In the genomic region with DNA sequence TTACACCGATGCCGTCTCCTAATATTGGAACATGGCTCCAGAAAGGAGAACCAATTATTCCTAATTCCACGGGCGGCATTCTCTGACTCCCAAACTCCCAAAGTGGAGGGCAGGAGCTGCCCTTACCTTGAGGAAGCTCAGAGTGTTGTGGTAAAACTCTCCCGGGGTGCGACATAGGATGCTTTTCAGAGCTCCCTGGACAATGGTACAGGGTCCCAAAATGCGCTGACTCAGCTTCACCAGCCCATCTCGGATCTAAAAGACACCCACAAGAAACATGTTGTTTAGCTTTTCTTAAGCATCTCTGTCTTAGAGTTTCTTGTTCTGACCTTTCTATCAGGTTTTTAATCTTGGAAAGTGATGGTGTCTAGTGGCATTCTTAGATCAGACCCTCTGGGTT, we compare ENCODE assay signal across 3 cellular contexts.
A peak's percentile ranks its signal among the peaks of the same experiment; 100 is the strongest.
TF ChIP-seq lines count a peak whose summit lies in the region.

No MANE protein-coding gene starts in this region.

TF ChIP-seq in A549, 52 proteins besides CTCF, POLR2A, EP300 and RAD21:
- TF ChIP-seq CEBPB (IDR thresholded peaks at IDR 0.05): no peak
- peak; percentile 94 for TF ChIP-seq MAFK (IDR thresholded peaks at IDR 0.05; ENCODE audit: partially characterized antibody)

TF ChIP-seq in K562, 482 proteins besides CTCF, POLR2A, EP300 and RAD21 (continues in another document):
- TF ChIP-seq, protein P1, sequence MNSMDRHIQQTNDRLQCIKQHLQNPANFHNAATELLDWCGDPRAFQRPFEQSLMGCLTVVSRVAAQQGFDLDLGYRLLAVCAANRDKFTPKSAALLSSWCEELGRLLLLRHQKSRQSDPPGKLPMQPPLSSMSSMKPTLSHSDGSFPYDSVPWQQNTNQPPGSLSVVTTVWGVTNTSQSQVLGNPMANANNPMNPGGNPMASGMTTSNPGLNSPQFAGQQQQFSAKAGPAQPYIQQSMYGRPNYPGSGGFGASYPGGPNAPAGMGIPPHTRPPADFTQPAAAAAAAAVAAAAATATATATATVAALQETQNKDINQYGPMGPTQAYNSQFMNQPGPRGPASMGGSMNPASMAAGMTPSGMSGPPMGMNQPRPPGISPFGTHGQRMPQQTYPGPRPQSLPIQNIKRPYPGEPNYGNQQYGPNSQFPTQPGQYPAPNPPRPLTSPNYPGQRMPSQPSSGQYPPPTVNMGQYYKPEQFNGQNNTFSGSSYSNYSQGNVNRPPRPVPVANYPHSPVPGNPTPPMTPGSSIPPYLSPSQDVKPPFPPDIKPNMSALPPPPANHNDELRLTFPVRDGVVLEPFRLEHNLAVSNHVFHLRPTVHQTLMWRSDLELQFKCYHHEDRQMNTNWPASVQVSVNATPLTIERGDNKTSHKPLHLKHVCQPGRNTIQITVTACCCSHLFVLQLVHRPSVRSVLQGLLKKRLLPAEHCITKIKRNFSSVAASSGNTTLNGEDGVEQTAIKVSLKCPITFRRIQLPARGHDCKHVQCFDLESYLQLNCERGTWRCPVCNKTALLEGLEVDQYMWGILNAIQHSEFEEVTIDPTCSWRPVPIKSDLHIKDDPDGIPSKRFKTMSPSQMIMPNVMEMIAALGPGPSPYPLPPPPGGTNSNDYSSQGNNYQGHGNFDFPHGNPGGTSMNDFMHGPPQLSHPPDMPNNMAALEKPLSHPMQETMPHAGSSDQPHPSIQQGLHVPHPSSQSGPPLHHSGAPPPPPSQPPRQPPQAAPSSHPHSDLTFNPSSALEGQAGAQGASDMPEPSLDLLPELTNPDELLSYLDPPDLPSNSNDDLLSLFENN (IDR thresholded peaks at IDR 0.05; ENCODE audit: low read depth in 2 of 2, low read length in 2 of 2): no peak
- peak; percentile 74 for TF ChIP-seq MAFF (IDR thresholded peaks at IDR 0.05; ENCODE audit: low read length)
- TF ChIP-seq ZNF316 (IDR thresholded peaks at IDR 0.05): peak; percentile 89
- TF ChIP-seq, protein P2, sequence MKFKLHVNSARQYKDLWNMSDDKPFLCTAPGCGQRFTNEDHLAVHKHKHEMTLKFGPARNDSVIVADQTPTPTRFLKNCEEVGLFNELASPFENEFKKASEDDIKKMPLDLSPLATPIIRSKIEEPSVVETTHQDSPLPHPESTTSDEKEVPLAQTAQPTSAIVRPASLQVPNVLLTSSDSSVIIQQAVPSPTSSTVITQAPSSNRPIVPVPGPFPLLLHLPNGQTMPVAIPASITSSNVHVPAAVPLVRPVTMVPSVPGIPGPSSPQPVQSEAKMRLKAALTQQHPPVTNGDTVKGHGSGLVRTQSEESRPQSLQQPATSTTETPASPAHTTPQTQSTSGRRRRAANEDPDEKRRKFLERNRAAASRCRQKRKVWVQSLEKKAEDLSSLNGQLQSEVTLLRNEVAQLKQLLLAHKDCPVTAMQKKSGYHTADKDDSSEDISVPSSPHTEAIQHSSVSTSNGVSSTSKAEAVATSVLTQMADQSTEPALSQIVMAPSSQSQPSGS (CRISPR knock-in tag; IDR thresholded peaks at IDR 0.05): no peak
- TF ChIP-seq, protein P3, sequence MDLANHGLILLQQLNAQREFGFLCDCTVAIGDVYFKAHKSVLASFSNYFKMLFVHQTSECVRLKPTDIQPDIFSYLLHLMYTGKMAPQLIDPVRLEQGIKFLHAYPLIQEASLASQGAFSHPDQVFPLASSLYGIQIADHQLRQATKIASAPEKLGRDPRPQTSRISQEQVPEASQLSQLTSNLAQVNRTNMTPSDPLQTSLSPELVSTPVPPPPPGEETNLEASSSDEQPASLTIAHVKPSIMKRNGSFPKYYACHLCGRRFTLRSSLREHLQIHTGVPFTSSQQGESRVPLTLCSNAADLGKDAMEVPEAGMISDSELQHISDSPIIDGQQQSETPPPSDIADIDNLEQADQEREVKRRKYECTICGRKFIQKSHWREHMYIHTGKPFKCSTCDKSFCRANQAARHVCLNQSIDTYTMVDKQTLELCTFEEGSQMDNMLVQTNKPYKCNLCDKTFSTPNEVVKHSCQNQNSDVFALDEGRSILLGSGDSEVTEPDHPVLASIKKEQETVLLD (IDR thresholded peaks at IDR 0.05): no peak
- TF ChIP-seq MAFK (IDR thresholded peaks at IDR 0.05; ENCODE audit: low read length): peak; percentile 77
- TF ChIP-seq MAFG (tag; conservative IDR thresholded peaks at IDR 0.05): peak; percentile 80
- no peak for TF ChIP-seq ATF7 (IDR thresholded peaks at IDR 0.05)
- peak; percentile 87 for TF ChIP-seq C11orf30 (IDR thresholded peaks at IDR 0.05; ENCODE audit: low read depth)
- TF ChIP-seq, protein P4, sequence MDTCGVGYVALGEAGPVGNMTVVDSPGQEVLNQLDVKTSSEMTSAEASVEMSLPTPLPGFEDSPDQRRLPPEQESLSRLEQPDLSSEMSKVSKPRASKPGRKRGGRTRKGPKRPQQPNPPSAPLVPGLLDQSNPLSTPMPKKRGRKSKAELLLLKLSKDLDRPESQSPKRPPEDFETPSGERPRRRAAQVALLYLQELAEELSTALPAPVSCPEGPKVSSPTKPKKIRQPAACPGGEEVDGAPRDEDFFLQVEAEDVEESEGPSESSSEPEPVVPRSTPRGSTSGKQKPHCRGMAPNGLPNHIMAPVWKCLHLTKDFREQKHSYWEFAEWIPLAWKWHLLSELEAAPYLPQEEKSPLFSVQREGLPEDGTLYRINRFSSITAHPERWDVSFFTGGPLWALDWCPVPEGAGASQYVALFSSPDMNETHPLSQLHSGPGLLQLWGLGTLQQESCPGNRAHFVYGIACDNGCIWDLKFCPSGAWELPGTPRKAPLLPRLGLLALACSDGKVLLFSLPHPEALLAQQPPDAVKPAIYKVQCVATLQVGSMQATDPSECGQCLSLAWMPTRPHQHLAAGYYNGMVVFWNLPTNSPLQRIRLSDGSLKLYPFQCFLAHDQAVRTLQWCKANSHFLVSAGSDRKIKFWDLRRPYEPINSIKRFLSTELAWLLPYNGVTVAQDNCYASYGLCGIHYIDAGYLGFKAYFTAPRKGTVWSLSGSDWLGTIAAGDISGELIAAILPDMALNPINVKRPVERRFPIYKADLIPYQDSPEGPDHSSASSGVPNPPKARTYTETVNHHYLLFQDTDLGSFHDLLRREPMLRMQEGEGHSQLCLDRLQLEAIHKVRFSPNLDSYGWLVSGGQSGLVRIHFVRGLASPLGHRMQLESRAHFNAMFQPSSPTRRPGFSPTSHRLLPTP (IDR thresholded peaks at IDR 0.05; ENCODE audit: borderline replicate concordance, extremely low read depth, insufficient read length): no peak
- TF ChIP-seq HDAC1 (IDR thresholded peaks at IDR 0.05): no peak
- no peak for TF ChIP-seq CREBBP (IDR thresholded peaks at IDR 0.05; ENCODE audit: low read depth, low read length)

TF ChIP-seq in HepG2, 621 proteins besides CTCF, POLR2A, EP300 and RAD21 (continues in another document):
- TF ChIP-seq ZNF777 (CRISPR knock-in tag; IDR thresholded peaks at IDR 0.05) (no peak), TFDP2 (CRISPR knock-in tag; IDR thresholded peaks at IDR 0.05) (no peak), PLRG1 (conservative IDR thresholded peaks at IDR 0.05) (no peak), ETV6 (CRISPR knock-in tag; conservative IDR thresholded peaks at IDR 0.05) (no peak), MAFF (IDR thresholded peaks at IDR 0.05; ENCODE audit: low read depth, low read length) (peak; percentile 97), BCLAF1 (IDR thresholded peaks at IDR 0.05) (no peak), ZNF615 (CRISPR knock-in tag; IDR thresholded peaks at IDR 0.05; ENCODE audit: borderline replicate concordance) (no peak), ZNF431 (CRISPR knock-in tag; IDR thresholded peaks at IDR 0.05; ENCODE audit: borderline replicate concordance, low read depth) (no peak), ISL2 (CRISPR knock-in tag; IDR thresholded peaks at IDR 0.05) (no peak), ZNF660 (CRISPR knock-in tag; IDR thresholded peaks at IDR 0.05; ENCODE audit: borderline replicate concordance, low read depth) (no peak), MAFK (conservative IDR thresholded peaks at IDR 0.05 in 1 of 2, IDR thresholded peaks at IDR 0.05 in 1 of 2; ENCODE audit: low read length in 2 of 2) (peak; percentile 98 to 99), RFX5 (IDR thresholded peaks at IDR 0.05; ENCODE audit: low read depth, low read length) (peak; percentile 31; the same call in 1 of the 2 replicates)
- TF ChIP-seq, protein P5, sequence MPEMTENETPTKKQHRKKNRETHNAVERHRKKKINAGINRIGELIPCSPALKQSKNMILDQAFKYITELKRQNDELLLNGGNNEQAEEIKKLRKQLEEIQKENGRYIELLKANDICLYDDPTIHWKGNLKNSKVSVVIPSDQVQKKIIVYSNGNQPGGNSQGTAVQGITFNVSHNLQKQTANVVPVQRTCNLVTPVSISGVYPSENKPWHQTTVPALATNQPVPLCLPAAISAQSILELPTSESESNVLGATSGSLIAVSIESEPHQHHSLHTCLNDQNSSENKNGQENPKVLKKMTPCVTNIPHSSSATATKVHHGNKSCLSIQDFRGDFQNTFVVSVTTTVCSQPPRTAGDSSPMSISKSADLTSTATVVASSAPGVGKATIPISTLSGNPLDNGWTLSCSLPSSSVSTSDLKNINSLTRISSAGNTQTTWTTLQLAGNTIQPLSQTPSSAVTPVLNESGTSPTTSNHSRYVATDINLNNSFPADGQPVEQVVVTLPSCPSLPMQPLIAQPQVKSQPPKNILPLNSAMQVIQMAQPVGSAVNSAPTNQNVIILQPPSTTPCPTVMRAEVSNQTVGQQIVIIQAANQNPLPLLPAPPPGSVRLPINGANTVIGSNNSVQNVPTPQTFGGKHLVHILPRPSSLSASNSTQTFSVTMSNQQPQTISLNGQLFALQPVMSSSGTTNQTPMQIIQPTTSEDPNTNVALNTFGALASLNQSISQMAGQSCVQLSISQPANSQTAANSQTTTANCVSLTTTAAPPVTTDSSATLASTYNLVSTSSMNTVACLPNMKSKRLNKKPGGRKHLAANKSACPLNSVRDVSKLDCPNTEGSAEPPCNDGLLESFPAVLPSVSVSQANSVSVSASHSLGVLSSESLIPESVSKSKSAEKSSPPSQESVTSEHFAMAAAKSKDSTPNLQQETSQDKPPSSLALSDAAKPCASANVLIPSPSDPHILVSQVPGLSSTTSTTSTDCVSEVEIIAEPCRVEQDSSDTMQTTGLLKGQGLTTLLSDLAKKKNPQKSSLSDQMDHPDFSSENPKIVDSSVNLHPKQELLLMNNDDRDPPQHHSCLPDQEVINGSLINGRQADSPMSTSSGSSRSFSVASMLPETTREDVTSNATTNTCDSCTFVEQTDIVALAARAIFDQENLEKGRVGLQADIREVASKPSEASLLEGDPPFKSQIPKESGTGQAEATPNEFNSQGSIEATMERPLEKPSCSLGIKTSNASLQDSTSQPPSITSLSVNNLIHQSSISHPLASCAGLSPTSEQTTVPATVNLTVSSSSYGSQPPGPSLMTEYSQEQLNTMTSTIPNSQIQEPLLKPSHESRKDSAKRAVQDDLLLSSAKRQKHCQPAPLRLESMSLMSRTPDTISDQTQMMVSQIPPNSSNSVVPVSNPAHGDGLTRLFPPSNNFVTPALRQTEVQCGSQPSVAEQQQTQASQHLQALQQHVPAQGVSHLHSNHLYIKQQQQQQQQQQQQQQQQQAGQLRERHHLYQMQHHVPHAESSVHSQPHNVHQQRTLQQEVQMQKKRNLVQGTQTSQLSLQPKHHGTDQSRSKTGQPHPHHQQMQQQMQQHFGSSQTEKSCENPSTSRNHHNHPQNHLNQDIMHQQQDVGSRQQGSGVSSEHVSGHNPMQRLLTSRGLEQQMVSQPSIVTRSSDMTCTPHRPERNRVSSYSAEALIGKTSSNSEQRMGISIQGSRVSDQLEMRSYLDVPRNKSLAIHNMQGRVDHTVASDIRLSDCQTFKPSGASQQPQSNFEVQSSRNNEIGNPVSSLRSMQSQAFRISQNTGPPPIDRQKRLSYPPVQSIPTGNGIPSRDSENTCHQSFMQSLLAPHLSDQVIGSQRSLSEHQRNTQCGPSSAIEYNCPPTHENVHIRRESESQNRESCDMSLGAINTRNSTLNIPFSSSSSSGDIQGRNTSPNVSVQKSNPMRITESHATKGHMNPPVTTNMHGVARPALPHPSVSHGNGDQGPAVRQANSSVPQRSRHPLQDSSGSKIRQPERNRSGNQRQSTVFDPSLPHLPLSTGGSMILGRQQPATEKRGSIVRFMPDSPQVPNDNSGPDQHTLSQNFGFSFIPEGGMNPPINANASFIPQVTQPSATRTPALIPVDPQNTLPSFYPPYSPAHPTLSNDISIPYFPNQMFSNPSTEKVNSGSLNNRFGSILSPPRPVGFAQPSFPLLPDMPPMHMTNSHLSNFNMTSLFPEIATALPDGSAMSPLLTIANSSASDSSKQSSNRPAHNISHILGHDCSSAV (CRISPR knock-in tag; IDR thresholded peaks at IDR 0.05; ENCODE audit: borderline replicate concordance): no peak
- TF ChIP-seq, protein P6, sequence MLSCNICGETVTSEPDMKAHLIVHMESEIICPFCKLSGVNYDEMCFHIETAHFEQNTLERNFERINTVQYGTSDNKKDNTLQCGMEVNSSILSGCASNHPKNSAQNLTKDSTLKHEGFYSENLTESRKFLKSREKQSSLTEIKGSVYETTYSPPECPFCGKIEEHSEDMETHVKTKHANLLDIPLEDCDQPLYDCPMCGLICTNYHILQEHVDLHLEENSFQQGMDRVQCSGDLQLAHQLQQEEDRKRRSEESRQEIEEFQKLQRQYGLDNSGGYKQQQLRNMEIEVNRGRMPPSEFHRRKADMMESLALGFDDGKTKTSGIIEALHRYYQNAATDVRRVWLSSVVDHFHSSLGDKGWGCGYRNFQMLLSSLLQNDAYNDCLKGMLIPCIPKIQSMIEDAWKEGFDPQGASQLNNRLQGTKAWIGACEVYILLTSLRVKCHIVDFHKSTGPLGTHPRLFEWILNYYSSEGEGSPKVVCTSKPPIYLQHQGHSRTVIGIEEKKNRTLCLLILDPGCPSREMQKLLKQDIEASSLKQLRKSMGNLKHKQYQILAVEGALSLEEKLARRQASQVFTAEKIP (CRISPR knock-in tag; IDR thresholded peaks at IDR 0.05; ENCODE audit: borderline replicate concordance): no peak
